Comparison of ENCODE assay signal across 1 cellular context in the genomic region with DNA sequence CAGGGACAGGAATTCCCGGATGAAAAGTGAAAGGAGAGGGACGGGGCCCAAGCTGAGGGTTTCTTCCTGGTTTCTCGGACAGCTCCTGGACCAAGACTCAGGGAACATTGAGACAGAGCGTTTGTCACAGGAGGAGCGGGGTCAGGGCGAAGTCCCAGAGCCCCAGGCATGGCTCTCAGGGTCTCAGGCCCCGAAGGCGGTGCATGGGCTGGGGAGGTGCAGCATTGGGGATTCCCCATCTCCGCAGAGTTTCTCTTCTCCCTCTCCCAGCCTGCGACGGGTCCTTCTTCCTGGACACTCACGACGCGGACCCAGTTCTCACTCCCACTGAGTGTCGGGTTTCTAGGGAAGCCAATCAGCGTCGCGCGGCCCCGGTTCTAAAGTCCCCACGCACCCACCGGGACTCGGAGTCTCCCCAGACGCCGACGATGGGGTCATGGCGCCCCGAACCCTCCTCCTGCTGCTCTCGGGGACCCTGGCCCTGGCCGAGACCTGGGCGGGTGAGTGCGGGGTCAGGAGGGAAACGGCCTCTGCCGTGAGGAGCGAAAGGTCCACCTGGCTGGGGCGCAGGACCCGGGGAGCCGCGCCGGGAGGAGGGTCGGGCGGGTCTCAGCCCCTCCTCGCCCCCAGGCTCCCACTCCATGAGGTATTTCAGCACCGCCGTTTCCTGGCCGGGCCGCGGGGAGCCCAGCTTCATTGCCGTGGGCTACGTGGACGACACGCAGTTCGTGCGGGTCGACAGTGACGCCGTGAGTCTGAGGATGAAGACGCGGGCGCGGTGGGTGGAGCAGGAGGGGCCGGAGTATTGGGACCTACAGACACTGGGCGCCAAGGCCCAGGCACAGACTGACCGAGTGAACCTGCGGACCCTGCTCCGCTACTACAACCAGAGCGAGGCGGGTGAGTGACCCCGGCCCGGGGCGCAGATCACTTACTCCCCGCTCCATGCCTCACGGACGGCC.
TF ChIP-seq lines count a peak whose summit lies in the region.

No MANE protein-coding gene starts in this region.

TF ChIP-seq in H1, 55 proteins besides CTCF, POLR2A, EP300 and RAD21:
- TF ChIP-seq, protein P1, sequence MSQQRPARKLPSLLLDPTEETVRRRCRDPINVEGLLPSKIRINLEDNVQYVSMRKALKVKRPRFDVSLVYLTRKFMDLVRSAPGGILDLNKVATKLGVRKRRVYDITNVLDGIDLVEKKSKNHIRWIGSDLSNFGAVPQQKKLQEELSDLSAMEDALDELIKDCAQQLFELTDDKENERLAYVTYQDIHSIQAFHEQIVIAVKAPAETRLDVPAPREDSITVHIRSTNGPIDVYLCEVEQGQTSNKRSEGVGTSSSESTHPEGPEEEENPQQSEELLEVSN (IDR thresholded peaks at IDR 0.05), result peak; percentile 43; the same call in 1 of the 2 replicates
- TF ChIP-seq JUND (IDR thresholded peaks at IDR 0.05; ENCODE audit: low read length), result no peak
- TF ChIP-seq MAFK (IDR thresholded peaks at IDR 0.05; ENCODE audit: low read depth, low read length), result no peak
- no peak for TF ChIP-seq ZNF274 (IDR thresholded peaks at IDR 0.05; ENCODE audit: borderline replicate concordance, extremely low read depth, low read length)
- no peak for TF ChIP-seq FOSL1 (IDR thresholded peaks at IDR 0.05; ENCODE audit: insufficient read depth, low read depth, low read length)
- TF ChIP-seq KDM4A (IDR thresholded peaks at IDR 0.05; ENCODE audit: low read depth, low read length, severe bottlenecking), result peak; percentile 72
- TF ChIP-seq EZH2 (IDR thresholded peaks at IDR 0.05; ENCODE audit: low read depth, low read length, severe bottlenecking), result peak; percentile 92
- TF ChIP-seq SUZ12 (IDR thresholded peaks at IDR 0.05; ENCODE audit: low read length), result peak; percentile 80
